In the genomic region with DNA sequence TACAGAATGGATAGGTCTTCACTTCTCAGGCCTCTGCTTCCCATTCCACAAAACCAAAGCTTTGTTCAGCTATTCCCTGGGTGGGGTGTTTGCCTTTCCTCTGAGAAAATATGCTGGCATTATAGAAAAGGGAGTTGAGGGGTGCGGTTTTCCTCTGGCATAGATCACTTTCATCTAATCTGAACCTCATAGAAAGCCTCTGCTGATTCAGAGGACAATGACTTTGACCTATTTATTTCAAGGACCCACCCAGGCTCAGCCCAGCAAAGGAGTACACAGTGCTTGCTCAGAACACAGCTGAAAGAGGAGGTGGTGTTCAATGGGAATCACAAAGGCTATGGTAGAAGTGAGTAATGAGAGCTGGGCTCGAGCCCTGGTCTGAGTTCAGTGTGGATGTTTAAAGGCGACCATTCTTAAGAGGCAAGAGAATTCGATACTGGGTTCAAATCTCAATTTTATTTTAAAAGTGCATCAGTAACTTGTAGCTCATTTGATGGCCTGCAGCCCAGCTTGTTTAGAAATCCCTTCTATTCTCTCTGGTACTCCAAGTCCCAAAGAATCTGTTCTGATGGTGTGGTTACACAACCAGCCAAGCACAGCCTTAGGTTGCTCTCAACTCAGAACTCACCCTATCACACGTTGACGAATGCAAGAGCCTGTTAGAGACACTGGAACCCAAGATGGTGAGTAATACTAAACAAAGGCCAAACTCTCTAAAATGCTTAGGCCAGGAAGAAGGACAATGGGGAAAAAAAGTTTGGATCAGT, we compare ENCODE assay signal across 22 cellular contexts.
A peak's percentile ranks its signal among the peaks of the same experiment; 100 is the strongest.
DNase-seq lines count a peak whose midpoint lies in the region; ATAC-seq and TF ChIP-seq lines count a peak whose summit lies in the region.
"Had no signal": no experiment of that assay in that cellular context is flagged by ENCODE, and none has a peak within 500 bp of the region (broad histone marks: within the 10 kb centered on the region; RNA-seq: fewer than 3 reads in every experiment).

No MANE protein-coding gene starts in this region.

- H3K4me1 ChIP-seq in left ventricle myocardium inferior (peaks cover 26% of the 10 kb centered on the region), rectal smooth muscle tissue (ENCODE audit: control insufficient read depth, insufficient read depth, low read length) (peaks cover 13% of the 10 kb centered on the region)
- H3K4me1 ChIP-seq: colonic mucosa, HAP-1, SJSA1 had no signal

- ATAC-seq in Right ventricle myocardium inferior (peak; percentile 93), T-helper 17 cell (no peak)
- ATAC-seq in stimulated activated effector memory CD8-positive, alpha-beta T cell treated with anti-CD3 and anti-CD28 coated beads, Interleukin-12 subunit alpha, Interleukin-12 subunit beta, amount 100 ng/mL, for 72 hours, result no peak
- ATAC-seq: activated T-cell treated with anti-CD3 and anti-CD28 coated beads, Interleukin-2, amount 50 U/mL, for 4 hours; K562; stimulated activated naive CD8-positive, alpha-beta T cell treated with anti-CD3 and anti-CD28 coated beads, Interleukin-15, amount 100 ng/mL, for 72 hours had no signal

- peak; percentile 47 for DNase-seq in Right ventricle myocardium inferior (ENCODE audit: missing footprints)
- no peak for DNase-seq in cardiac septum (ENCODE audit: low spot score)
- peak; percentile 26 for DNase-seq in left ventricle myocardium inferior
- DNase-seq in coronary artery (ENCODE audit: low spot score), result no peak
- no peak for DNase-seq in stimulated activated effector memory CD8-positive, alpha-beta T cell treated with anti-CD3 and anti-CD28 coated beads, Interleukin-12 subunit alpha, Interleukin-12 subunit beta, amount 100 ng/mL, for 72 hours (ENCODE audit: low spot score in 2 of 2)
- no peak for DNase-seq in T-helper 17 cell
- DNase-seq in CD1c-positive myeloid dendritic cell (ENCODE audit: extremely low spot score), result no peak
- DNase-seq: activated T-cell treated with anti-CD3 and anti-CD28 coated beads, Interleukin-2, amount 50 U/mL, for 4 hours; CD4-positive, alpha-beta T cell; colonic mucosa; DND-41; lower lobe of right lung; NCI-H1105; NCI-H345; stimulated activated naive CD8-positive, alpha-beta T cell treated with anti-CD3 and anti-CD28 coated beads, Interleukin-15, amount 100 ng/mL, for 72 hours had no signal

- no peaks in the 10 kb centered on the region for H3K36me3 ChIP-seq in left ventricle myocardium inferior
- H3K36me3 ChIP-seq in rectal smooth muscle tissue (ENCODE audit: control insufficient read depth, insufficient read depth, low read length), result no peaks in the 10 kb centered on the region
- H3K36me3 ChIP-seq: colonic mucosa, HAP-1, lower lobe of right lung, SJSA1 had no signal

- H3K27me3 ChIP-seq in left ventricle myocardium inferior (ENCODE audit: low read depth) (no peaks in the 10 kb centered on the region), rectal smooth muscle tissue (ENCODE audit: control insufficient read depth, insufficient read depth, low read length) (no peaks in the 10 kb centered on the region)
- H3K27me3 ChIP-seq: colonic mucosa, SJSA1 had no signal

- H3K9me3 Mint-ChIP-seq in stimulated activated effector memory CD8-positive, alpha-beta T cell treated with anti-CD3 and anti-CD28 coated beads, Interleukin-12 subunit alpha, Interleukin-12 subunit beta, amount 100 ng/mL, for 72 hours, result no peaks in the 10 kb centered on the region
- H3K9me3 Mint-ChIP-seq: activated T-cell treated with anti-CD3 and anti-CD28 coated beads, Interleukin-2, amount 50 U/mL, for 4 hours; neural crest cell; stimulated activated naive CD8-positive, alpha-beta T cell treated with anti-CD3 and anti-CD28 coated beads, Interleukin-15, amount 100 ng/mL, for 72 hours had no signal

- H3K9ac ChIP-seq in rectal smooth muscle tissue (ENCODE audit: low read length), result no peak overlapping the region

- H3K27ac ChIP-seq in left ventricle myocardium inferior (replicated peaks) (peak overlapping the region; percentile 77), rectal smooth muscle tissue (ENCODE audit: low read depth, low read length) (peak overlapping the region; percentile 40), coronary artery (peak overlapping the region in 1 of 2 donors; percentile 68)
- H3K27ac ChIP-seq: colonic mucosa, epithelial cell of prostate, lower lobe of right lung, SJSA1 had no signal

- no peak overlapping the region for H3K4me3 Mint-ChIP-seq in stimulated activated effector memory CD8-positive, alpha-beta T cell treated with anti-CD3 and anti-CD28 coated beads, Interleukin-12 subunit alpha, Interleukin-12 subunit beta, amount 100 ng/mL, for 72 hours
- no peak overlapping the region for H3K4me3 Mint-ChIP-seq in T-helper 17 cell
- H3K4me3 Mint-ChIP-seq: activated T-cell treated with anti-CD3 and anti-CD28 coated beads, Interleukin-2, amount 50 U/mL, for 4 hours; CD4-positive, alpha-beta T cell; neural crest cell; stimulated activated naive CD8-positive, alpha-beta T cell treated with anti-CD3 and anti-CD28 coated beads, Interleukin-15, amount 100 ng/mL, for 72 hours had no signal

- no peak overlapping the region for H3K27ac Mint-ChIP-seq in stimulated activated effector memory CD8-positive, alpha-beta T cell treated with anti-CD3 and anti-CD28 coated beads, Interleukin-12 subunit alpha, Interleukin-12 subunit beta, amount 100 ng/mL, for 72 hours
- no peak overlapping the region for H3K27ac Mint-ChIP-seq in T-helper 17 cell
- H3K27ac Mint-ChIP-seq: CD4-positive, alpha-beta T cell; stimulated activated naive CD8-positive, alpha-beta T cell treated with anti-CD3 and anti-CD28 coated beads, Interleukin-15, amount 100 ng/mL, for 72 hours had no signal

- H3K36me3 Mint-ChIP-seq in stimulated activated effector memory CD8-positive, alpha-beta T cell treated with anti-CD3 and anti-CD28 coated beads, Interleukin-12 subunit alpha, Interleukin-12 subunit beta, amount 100 ng/mL, for 72 hours, result no peaks in the 10 kb centered on the region
- H3K36me3 Mint-ChIP-seq in T-helper 17 cell (ENCODE audit: low read depth), result no peaks in the 10 kb centered on the region

- TF ChIP-seq CTCF in left ventricle myocardium inferior (IDR thresholded peaks at IDR 0.05; ENCODE audit: borderline replicate concordance) (no peak), coronary artery (IDR thresholded peaks at IDR 0.05) (no peak)

- no peaks in the 10 kb centered on the region for H3K9me3 ChIP-seq in left ventricle myocardium inferior (replicated peaks)
- H3K9me3 ChIP-seq in T-helper 17 cell (ENCODE audit: control insufficient read depth, low read length, poor library complexity, severe bottlenecking), result no peaks in the 10 kb centered on the region
- H3K9me3 ChIP-seq: colonic mucosa, HAP-1, lower lobe of right lung, SJSA1 had no signal

- intact Hi-C loops in Right ventricle myocardium inferior (cut with DNase I), result no loop called here
- intact Hi-C loops in cardiac septum (cut with DNase I), result loop anchor here (5.0 kb wide), 1 partner anchor 333 kb away; no protein-coding TSS in a partner anchor
- intact Hi-C loops in left ventricle myocardium inferior (cut with micrococcal nuclease), result no loop called here

- H3K27me3 Mint-ChIP-seq in T-helper 17 cell, result no peaks in the 10 kb centered on the region
- H3K27me3 Mint-ChIP-seq: CD4-positive, alpha-beta T cell; stimulated activated naive CD8-positive, alpha-beta T cell treated with anti-CD3 and anti-CD28 coated beads, Interleukin-15, amount 100 ng/mL, for 72 hours had no signal

- H3K4me3 ChIP-seq in left ventricle myocardium inferior, result no peak overlapping the region
- H3K4me3 ChIP-seq in rectal smooth muscle tissue (ENCODE audit: low read length), result no peak overlapping the region
- H3K4me3 ChIP-seq in coronary artery, result no peak overlapping the region
- H3K4me3 ChIP-seq: colonic mucosa, HAP-1, K562, lower lobe of right lung, SJSA1, smooth muscle cell had no signal

- no peaks in the 10 kb centered on the region for H3K4me1 Mint-ChIP-seq in stimulated activated effector memory CD8-positive, alpha-beta T cell treated with anti-CD3 and anti-CD28 coated beads, Interleukin-12 subunit alpha, Interleukin-12 subunit beta, amount 100 ng/mL, for 72 hours
- H3K4me1 Mint-ChIP-seq in T-helper 17 cell, result no peaks in the 10 kb centered on the region
- H3K4me1 Mint-ChIP-seq: neural crest cell; stimulated activated naive CD8-positive, alpha-beta T cell treated with anti-CD3 and anti-CD28 coated beads, Interleukin-15, amount 100 ng/mL, for 72 hours had no signal

Comparison
In these comparisons a context has a peak if more than half of its experiments do, and no peak if none do; other contexts are left out.
1. DNase-seq: peak in Right ventricle myocardium inferior (single experiment) and left ventricle myocardium inferior (single experiment); none in cardiac septum (single experiment), coronary artery (single experiment), stimulated activated effector memory CD8-positive, alpha-beta T cell treated with anti-CD3 and anti-CD28 coated beads, Interleukin-12 subunit alpha, Interleukin-12 subunit beta, amount 100 ng/mL, for 72 hours (0 of 2), T-helper 17 cell (0 of 3) and CD1c-positive myeloid dendritic cell (single experiment).